ENCODE assay signal across 1 cellular context in the genomic region with DNA sequence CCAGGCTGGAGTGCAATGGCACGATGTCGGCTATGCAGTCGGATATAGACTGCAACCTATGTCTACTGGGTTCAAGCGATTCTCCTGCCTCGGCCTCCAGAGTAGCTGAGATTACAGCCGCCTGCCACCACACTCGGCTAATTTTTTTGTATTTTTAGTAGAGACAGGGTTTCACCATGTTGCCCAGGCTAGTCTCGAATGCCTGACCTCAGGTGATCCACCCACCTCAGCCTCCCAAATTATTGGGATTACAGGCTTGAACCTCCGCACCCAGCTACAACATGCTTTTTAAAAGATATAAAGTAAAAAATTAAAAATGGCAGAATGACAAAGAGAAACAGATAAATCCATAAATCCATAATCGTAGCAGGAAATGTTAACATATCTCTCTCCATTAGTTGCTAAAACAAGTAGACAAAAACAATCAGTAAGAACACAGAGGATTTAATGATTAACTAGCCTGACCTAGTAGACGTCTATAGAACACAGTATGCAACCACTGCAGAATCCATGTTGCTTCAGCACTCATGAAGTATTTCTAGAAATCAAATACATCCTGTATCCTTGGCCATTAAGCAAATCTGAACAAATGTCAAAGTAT.
A peak's percentile ranks its signal among the peaks of the same experiment; 100 is the strongest.
TF ChIP-seq lines count a peak whose summit lies in the region.

No MANE protein-coding gene starts in this region.

TF ChIP-seq in HepG2, 621 proteins besides CTCF, POLR2A, EP300 and RAD21 (continued from another document and continues in another):
- TF ChIP-seq, protein P1, sequence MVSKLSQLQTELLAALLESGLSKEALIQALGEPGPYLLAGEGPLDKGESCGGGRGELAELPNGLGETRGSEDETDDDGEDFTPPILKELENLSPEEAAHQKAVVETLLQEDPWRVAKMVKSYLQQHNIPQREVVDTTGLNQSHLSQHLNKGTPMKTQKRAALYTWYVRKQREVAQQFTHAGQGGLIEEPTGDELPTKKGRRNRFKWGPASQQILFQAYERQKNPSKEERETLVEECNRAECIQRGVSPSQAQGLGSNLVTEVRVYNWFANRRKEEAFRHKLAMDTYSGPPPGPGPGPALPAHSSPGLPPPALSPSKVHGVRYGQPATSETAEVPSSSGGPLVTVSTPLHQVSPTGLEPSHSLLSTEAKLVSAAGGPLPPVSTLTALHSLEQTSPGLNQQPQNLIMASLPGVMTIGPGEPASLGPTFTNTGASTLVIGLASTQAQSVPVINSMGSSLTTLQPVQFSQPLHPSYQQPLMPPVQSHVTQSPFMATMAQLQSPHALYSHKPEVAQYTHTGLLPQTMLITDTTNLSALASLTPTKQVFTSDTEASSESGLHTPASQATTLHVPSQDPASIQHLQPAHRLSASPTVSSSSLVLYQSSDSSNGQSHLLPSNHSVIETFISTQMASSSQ (IDR thresholded peaks at IDR 0.05; ENCODE audit: low read depth) = peak; percentile 85
- TF ChIP-seq, protein P1 (CRISPR knock-in tag; IDR thresholded peaks at IDR 0.05; ENCODE audit: borderline replicate concordance) = peak; percentile 64; the same call in 1 of the 2 replicates
- TF ChIP-seq HNRNPL (IDR thresholded peaks at IDR 0.05; ENCODE audit: low read depth, low read length) (no peak), ONECUT2 (CRISPR knock-in tag; IDR thresholded peaks at IDR 0.05) (no peak), HDAC6 (IDR thresholded peaks at IDR 0.05; ENCODE audit: low read depth, low read length) (no peak), SOX13 (IDR thresholded peaks at IDR 0.05) (no peak), SOX13 (CRISPR knock-in tag; conservative IDR thresholded peaks at IDR 0.05 in 1 of 2, IDR thresholded peaks at IDR 0.05 in 1 of 2) (peak in 1 of 2 experiments; percentile 17; a peak in 1 of 4 replicates), ZNF672 (CRISPR knock-in tag; IDR thresholded peaks at IDR 0.05) (no peak), RXRB (CRISPR knock-in tag; IDR thresholded peaks at IDR 0.05; ENCODE audit: borderline replicate concordance) (peak; percentile 33; the same call in 1 of the 2 replicates), ZNF691 (CRISPR knock-in tag; IDR thresholded peaks at IDR 0.05; ENCODE audit: borderline replicate concordance, low read depth) (no peak), ZFX (CRISPR knock-in tag; IDR thresholded peaks at IDR 0.05; ENCODE audit: low read depth) (no peak), ZNF552 (CRISPR knock-in tag; IDR thresholded peaks at IDR 0.05; ENCODE audit: borderline replicate concordance) (no peak), HNRNPUL1 (IDR thresholded peaks at IDR 0.05; ENCODE audit: low read depth, low read length) (0 out of 2 replicates have a peak, but pooled peaks have one; percentile 72), CEBPG (CRISPR knock-in tag; IDR thresholded peaks at IDR 0.05) (0 out of 2 replicates have a peak, but pooled peaks have one; percentile 25), SAP130 (CRISPR knock-in tag; IDR thresholded peaks at IDR 0.05; ENCODE audit: low read depth) (0 out of 2 replicates have a peak, but pooled peaks have one; percentile 24), ZNF614 (CRISPR knock-in tag; IDR thresholded peaks at IDR 0.05; ENCODE audit: borderline replicate concordance) (no peak), ZNF687 (CRISPR knock-in tag; IDR thresholded peaks at IDR 0.05) (no peak), ZNF383 (CRISPR knock-in tag; IDR thresholded peaks at IDR 0.05; ENCODE audit: borderline replicate concordance) (no peak), AGO2 (optimal IDR thresholded peaks at IDR 0.05; ENCODE audit: low read depth, low read length) (no peak), KDM5A (IDR thresholded peaks at IDR 0.05; ENCODE audit: borderline replicate concordance, low read length) (no peak), ZNF235 (CRISPR knock-in tag; IDR thresholded peaks at IDR 0.05; ENCODE audit: borderline replicate concordance) (no peak), ISL2 (CRISPR knock-in tag; IDR thresholded peaks at IDR 0.05) (no peak), ZNF264 (CRISPR knock-in tag; IDR thresholded peaks at IDR 0.05) (no peak), ZNF260 (CRISPR knock-in tag; IDR thresholded peaks at IDR 0.05; ENCODE audit: borderline replicate concordance, low read depth) (no peak), ZNF609 (CRISPR knock-in tag; IDR thresholded peaks at IDR 0.05; ENCODE audit: borderline replicate concordance) (no peak), ZNF205 (CRISPR knock-in tag; IDR thresholded peaks at IDR 0.05) (no peak), GABPB1 (CRISPR knock-in tag; IDR thresholded peaks at IDR 0.05) (peak; percentile 13; the same call in 1 of the 2 replicates), UBTF (CRISPR knock-in tag; IDR thresholded peaks at IDR 0.05) (no peak)
- TF ChIP-seq, protein P2, sequence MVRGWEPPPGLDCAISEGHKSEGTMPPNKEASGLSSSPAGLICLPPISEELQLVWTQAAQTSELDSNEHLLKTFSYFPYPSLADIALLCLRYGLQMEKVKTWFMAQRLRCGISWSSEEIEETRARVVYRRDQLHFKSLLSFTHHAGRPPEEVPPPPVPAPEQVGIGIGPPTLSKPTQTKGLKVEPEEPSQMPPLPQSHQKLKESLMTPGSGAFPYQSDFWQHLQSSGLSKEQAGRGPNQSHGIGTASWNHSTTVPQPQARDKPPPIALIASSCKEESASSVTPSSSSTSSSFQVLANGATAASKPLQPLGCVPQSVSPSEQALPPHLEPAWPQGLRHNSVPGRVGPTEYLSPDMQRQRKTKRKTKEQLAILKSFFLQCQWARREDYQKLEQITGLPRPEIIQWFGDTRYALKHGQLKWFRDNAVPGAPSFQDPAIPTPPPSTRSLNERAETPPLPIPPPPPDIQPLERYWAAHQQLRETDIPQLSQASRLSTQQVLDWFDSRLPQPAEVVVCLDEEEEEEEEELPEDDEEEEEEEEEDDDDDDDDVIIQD (CRISPR knock-in tag; IDR thresholded peaks at IDR 0.05; ENCODE audit: low read depth) = 0 out of 2 replicates have a peak, but pooled peaks have one; percentile 10
- TF ChIP-seq, protein P3, sequence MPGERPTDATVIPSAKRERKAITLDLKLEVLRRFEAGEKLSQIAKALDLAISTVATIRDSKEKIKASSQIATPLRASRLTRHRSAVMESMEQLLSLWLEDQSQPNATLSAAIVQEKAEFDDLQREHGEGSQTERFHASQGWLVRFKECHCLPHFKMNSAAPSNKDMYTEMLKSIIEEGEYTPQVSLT (CRISPR knock-in tag; IDR thresholded peaks at IDR 0.05; ENCODE audit: borderline replicate concordance, low read depth) = no peak
- TF ChIP-seq, protein P4, sequence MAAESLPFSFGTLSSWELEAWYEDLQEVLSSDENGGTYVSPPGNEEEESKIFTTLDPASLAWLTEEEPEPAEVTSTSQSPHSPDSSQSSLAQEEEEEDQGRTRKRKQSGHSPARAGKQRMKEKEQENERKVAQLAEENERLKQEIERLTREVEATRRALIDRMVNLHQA (CRISPR knock-in tag; IDR thresholded peaks at IDR 0.05) = no peak
- TF ChIP-seq, protein P5, sequence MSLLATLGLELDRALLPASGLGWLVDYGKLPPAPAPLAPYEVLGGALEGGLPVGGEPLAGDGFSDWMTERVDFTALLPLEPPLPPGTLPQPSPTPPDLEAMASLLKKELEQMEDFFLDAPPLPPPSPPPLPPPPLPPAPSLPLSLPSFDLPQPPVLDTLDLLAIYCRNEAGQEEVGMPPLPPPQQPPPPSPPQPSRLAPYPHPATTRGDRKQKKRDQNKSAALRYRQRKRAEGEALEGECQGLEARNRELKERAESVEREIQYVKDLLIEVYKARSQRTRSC (CRISPR knock-in tag; IDR thresholded peaks at IDR 0.05; ENCODE audit: low read depth) = no peak
